Comparison of ENCODE assay signal across 20 cellular contexts in genomic region chr6:3765415-3765814, GRCh38.
"Had no signal": no experiment of that assay in that cellular context is flagged by ENCODE, and none has a peak within 500 bp of the region (broad histone marks: within the 10 kb centered on the region; RNA-seq: fewer than 3 reads in every experiment).

No MANE protein-coding gene starts in this region.

- ATAC-seq: heart left ventricle; left colon; mucosa of descending colon; stimulated activated naive CD8-positive, alpha-beta T cell treated with anti-CD3 and anti-CD28 coated beads, Interleukin-15, amount 100 ng/mL, for 72 hours had no signal

- DNase-seq: activated CD4-positive, alpha-beta memory T cell treated with anti-CD3 and anti-CD28 coated beads for 36 hours; activated CD4-positive, alpha-beta T cell treated with anti-CD3 and anti-CD28 coated beads for 48 hours; activated naive CD4-positive, alpha-beta T cell treated with Interleukin-2 at 50 U/mL for 16 hours; activated naive CD8-positive, alpha-beta T cell treated with anti-CD3 and anti-CD28 coated beads for 36 hours; activated T-cell treated with anti-CD3 and anti-CD28 coated beads, Interleukin-2, amount 50 U/mL, for 48 hours; cerebellar nuclear complex; cortex of kidney; heart left ventricle; islet precursor cell; left colon; mucosa of descending colon; naive B cell; occipital lobe; posterior cingulate gyrus; stimulated activated CD4-positive, alpha-beta T cell treated with anti-CD3 and anti-CD28 coated beads, Interleukin-12 subunit alpha, Interleukin-12 subunit beta, amount 100 ng/mL, for 4 hours; stimulated activated CD4-positive, alpha-beta T cell treated with anti-CD3 and anti-CD28 coated beads, Interleukin-4, amount 100 ng/mL, for 4 hours; stimulated activated naive CD8-positive, alpha-beta T cell treated with anti-CD3 and anti-CD28 coated beads, Interleukin-15, amount 100 ng/mL, for 72 hours; T1000; transverse colon; uterus had no signal

- H3K4me3 ChIP-seq: heart left ventricle, mucosa of descending colon, transverse colon, uterus had no signal

- H3K4me1 ChIP-seq: transverse colon, uterus had no signal

- H3K36me3 ChIP-seq: heart left ventricle, transverse colon, uterus had no signal

- H3K27ac ChIP-seq: heart left ventricle, transverse colon, uterus had no signal

- H3K27me3 ChIP-seq: heart left ventricle, transverse colon, uterus had no signal

- H3K9me3 ChIP-seq: heart left ventricle, mucosa of descending colon, transverse colon, uterus had no signal
